ENCODE assay signal across 8 cellular contexts in the genomic region with DNA sequence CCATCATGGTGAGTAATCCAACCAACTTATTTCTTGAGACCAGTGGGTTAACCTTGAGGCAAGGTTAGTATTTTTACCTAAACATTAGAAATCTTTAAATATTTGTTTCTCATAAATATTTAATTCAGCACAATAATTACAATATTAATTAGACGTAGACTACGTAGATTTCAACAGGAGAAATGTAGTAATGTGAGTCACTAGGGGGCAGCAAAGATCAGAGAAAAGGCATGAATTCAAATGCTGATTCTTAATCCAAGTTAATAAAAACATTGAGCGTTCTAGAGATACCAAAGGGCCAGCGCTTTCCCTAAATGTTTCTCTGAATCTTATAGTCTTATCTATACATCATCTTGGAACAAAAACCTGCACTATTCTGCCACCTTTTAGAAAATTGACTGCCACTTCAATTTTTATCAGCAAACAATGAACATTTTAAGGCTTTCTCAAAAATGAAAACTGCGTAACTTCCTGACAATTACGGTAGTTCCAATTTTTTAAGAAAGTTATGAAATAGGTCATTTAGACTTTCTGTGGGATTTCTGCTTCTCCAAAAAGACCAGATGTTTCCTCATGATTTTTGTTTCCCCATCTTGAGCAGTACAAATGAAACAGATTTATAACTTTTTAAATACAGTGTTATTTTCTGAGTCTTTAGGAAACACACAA.
A peak's percentile ranks its signal among the peaks of the same experiment; 100 is the strongest.
DNase-seq lines count a peak whose midpoint lies in the region; ATAC-seq and TF ChIP-seq lines count a peak whose summit lies in the region.

No MANE protein-coding gene starts in this region.

- no peaks in the 10 kb centered on the region for H3K27me3 Mint-ChIP-seq in dendritic cell treated with granulocyte-macrophage colony-stimulating factor and Interleukin-4, amounts not matched to agents 40 ng/mL and 50 ng/mL, for 4 days

- ATAC-seq in Panc1, result no peak

- peak; percentile 46 for TF ChIP-seq CTCF in GM13976 (IDR thresholded peaks at IDR 0.05; ENCODE audit: borderline replicate concordance, control extremely low read depth, extremely low read depth, insufficient read depth, missing control alignments)
- TF ChIP-seq CTCF in Panc1 (IDR thresholded peaks at IDR 0.05), result peak; percentile 50; the same call in 1 of the 2 replicates
- TF ChIP-seq CTCF in liver (IDR thresholded peaks at IDR 0.05; ENCODE audit: low read depth, low read length, missing input control), result peak; percentile 69
- peak; percentile 62 to 86 for TF ChIP-seq CTCF in tibial artery (IDR thresholded peaks at IDR 0.05)

- POLR2A ChIA-PET in Panc1 (lab: Charles Lee), result no interaction called here

- no peak overlapping the region for H3K27ac ChIP-seq in Panc1 (ENCODE audit: low read length)
- H3K27ac ChIP-seq in liver (ENCODE audit: low read depth in 1 of 2, low read length in 2 of 2), result peak overlapping the region in 1 of 2 donors; percentile 63
- peak overlapping the region; percentile 52 to 56 for H3K27ac ChIP-seq in tibial artery

- peak overlapping the region; percentile 86 for H3K27ac Mint-ChIP-seq in dendritic cell treated with granulocyte-macrophage colony-stimulating factor and Interleukin-4, amounts not matched to agents 40 ng/mL and 50 ng/mL, for 4 days

- no peaks in the 10 kb centered on the region for H3K9me3 ChIP-seq in Panc1 (ENCODE audit: control insufficient read depth, insufficient read depth, low read depth, low read length)
- H3K9me3 ChIP-seq in liver (ENCODE audit: control insufficient read depth in 4 of 4, low read length in 3 of 4), result no peaks in the 10 kb centered on the region
- no peaks in the 10 kb centered on the region for H3K9me3 ChIP-seq in tibial artery

- 15% methylated on average over 6 of the region's 6 CpGs for WGBS in liver

- H3K4me3 ChIP-seq in Panc1 (ENCODE audit: low read depth in 2 of 2, low read length in 2 of 2), result no peak overlapping the region; a peak in 1 of 4 replicates
- peak overlapping the region in 1 of 3 donors; percentile 44 for H3K4me3 ChIP-seq in liver (ENCODE audit: low read depth in 1 of 3, low read length in 3 of 3)
- H3K4me3 ChIP-seq in tibial artery, result peak overlapping the region; percentile 34 to 39

- H3K4me1 Mint-ChIP-seq in dendritic cell treated with granulocyte-macrophage colony-stimulating factor and Interleukin-4, amounts not matched to agents 40 ng/mL and 50 ng/mL, for 4 days (ENCODE audit: low read depth), result peaks cover 49% of the 10 kb centered on the region

- in situ Hi-C loops in GM13976 (cut with MboI; ENCODE audit: low sequenced_read_pairs, unreplicated experiment) (loop anchor here (10.0 kb wide), 1 partner anchor 173 kb away; no protein-coding TSS in a partner anchor), Panc1 (cut with HindIII; ENCODE audit: low pct_unique_long_range_greater_than_20kb, low sequenced_read_pairs) (no loop called here)

- no peaks in the 10 kb centered on the region for H3K9me3 Mint-ChIP-seq in dendritic cell treated with granulocyte-macrophage colony-stimulating factor and Interleukin-4, amounts not matched to agents 40 ng/mL and 50 ng/mL, for 4 days

- TF ChIP-seq EP300 in Ishikawa (IDR thresholded peaks at IDR 0.05; ENCODE audit: borderline replicate concordance), result no peak

- CTCF ChIA-PET in Panc1 (lab: Charles Lee), result no interaction called here

- H3K36me3 ChIP-seq in Panc1 (ENCODE audit: control insufficient read depth, insufficient read depth, low read length) (no peaks in the 10 kb centered on the region), liver (ENCODE audit: control insufficient read depth in 4 of 4, insufficient read depth in 3 of 4, low read depth in 1 of 4, low read length in 3 of 4) (no peaks in the 10 kb centered on the region), tibial artery (no peaks in the 10 kb centered on the region)

- intact Hi-C loops in Panc1 (cut with micrococcal nuclease; ENCODE audit: unreplicated experiment), result loop anchor here (1.0 to 10.0 kb wide), 3 partner anchors 180 to 633 kb away; no protein-coding TSS in a partner anchor
- intact Hi-C loops in dendritic cell treated with granulocyte-macrophage colony-stimulating factor and Interleukin-4, amounts not matched to agents 40 ng/mL and 50 ng/mL, for 4 days (cut with micrococcal nuclease), result loop anchor here (1.0 to 5.0 kb wide), 5 partner anchors 15 to 635 kb away; a partner anchor contains a TSS
- intact Hi-C loops in tibial artery (cut with DNase I; ENCODE audit: low total_unique reads), result loop anchor here (5.0 kb wide), 2 partner anchors 180 to 265 kb away; a partner anchor contains a TSS

- TF ChIP-seq RAD21 in Ishikawa (IDR thresholded peaks at IDR 0.05; ENCODE audit: low read depth) (peak; percentile 95), liver (IDR thresholded peaks at IDR 0.05) (peak; percentile 86 to 91)

- no peaks in the 10 kb centered on the region for H3K27me3 ChIP-seq in Panc1 (ENCODE audit: control insufficient read depth, insufficient read depth, low read length)
- no peaks in the 10 kb centered on the region for H3K27me3 ChIP-seq in liver (ENCODE audit: control insufficient read depth in 4 of 4, insufficient read depth in 4 of 4, low read length in 3 of 4)
- H3K27me3 ChIP-seq in tibial artery, result no peaks in the 10 kb centered on the region

- peak overlapping the region; percentile 75 for H3K4me3 Mint-ChIP-seq in dendritic cell treated with granulocyte-macrophage colony-stimulating factor and Interleukin-4, amounts not matched to agents 40 ng/mL and 50 ng/mL, for 4 days

- peak; percentile 85 to 86 for DNase-seq in AML-193 (lab: John Stamatoyannopoulos, UW)
- DNase-seq in GM13976 (ENCODE audit: low spot score), result peak; percentile 13
- DNase-seq in Panc1 (ENCODE audit: low read depth, low spot score), result no peak
- DNase-seq in tibial artery, result no peak
- DNase-seq in occipital lobe (lab: John Stamatoyannopoulos, UW), result no peak

- BruUV-seq in Panc1 (replicated peaks; lab: Mats Ljungman, UMichigan), result no TSS peak

- H3K36me3 Mint-ChIP-seq in dendritic cell treated with granulocyte-macrophage colony-stimulating factor and Interleukin-4, amounts not matched to agents 40 ng/mL and 50 ng/mL, for 4 days (ENCODE audit: low read depth), result no peaks in the 10 kb centered on the region

- H3K4me1 ChIP-seq in Panc1 (ENCODE audit: control insufficient read depth, insufficient read depth, low read length) (no peaks in the 10 kb centered on the region; the same call in 1 of the 2 replicates), liver (ENCODE audit: control insufficient read depth in 4 of 4, insufficient read depth in 4 of 4, low read length in 3 of 4) (peaks cover 0 to 4% (median 1%) of the 10 kb centered on the region in 4 donors), tibial artery (no peaks in the 10 kb centered on the region)

- H3K9ac ChIP-seq in liver (ENCODE audit: low read depth in 1 of 2, low read length in 2 of 2), result peak overlapping the region in 1 of 2 donors; percentile 21

TF ChIP-seq in Ishikawa, 13 proteins besides CTCF, POLR2A, EP300 and RAD21 (continues in another document):
- TF ChIP-seq NFIC (IDR thresholded peaks at IDR 0.05) (no peak), TAF1 (IDR thresholded peaks at IDR 0.05; ENCODE audit: low read depth) (no peak), CEBPB (IDR thresholded peaks at IDR 0.05) (no peak), TEAD4 (IDR thresholded peaks at IDR 0.05) (no peak), FOXM1 (IDR thresholded peaks at IDR 0.05; ENCODE audit: borderline replicate concordance, low read depth) (no peak), EGR1 (IDR thresholded peaks at IDR 0.05) (no peak), TCF12 (IDR thresholded peaks at IDR 0.05; ENCODE audit: low read depth) (no peak), ZBTB7A (IDR thresholded peaks at IDR 0.05; ENCODE audit: low read depth) (no peak)
- TF ChIP-seq, protein P1, sequence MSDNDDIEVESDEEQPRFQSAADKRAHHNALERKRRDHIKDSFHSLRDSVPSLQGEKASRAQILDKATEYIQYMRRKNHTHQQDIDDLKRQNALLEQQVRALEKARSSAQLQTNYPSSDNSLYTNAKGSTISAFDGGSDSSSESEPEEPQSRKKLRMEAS (IDR thresholded peaks at IDR 0.05), result no peak

TF ChIP-seq in liver, 16 proteins besides CTCF, POLR2A, EP300 and RAD21:
- TF ChIP-seq HNF4G (IDR thresholded peaks at IDR 0.05) (no peak), YY1 (IDR thresholded peaks at IDR 0.05) (no peak), NR2F2 (IDR thresholded peaks at IDR 0.05) (peak; percentile 45)
- TF ChIP-seq, protein P2, sequence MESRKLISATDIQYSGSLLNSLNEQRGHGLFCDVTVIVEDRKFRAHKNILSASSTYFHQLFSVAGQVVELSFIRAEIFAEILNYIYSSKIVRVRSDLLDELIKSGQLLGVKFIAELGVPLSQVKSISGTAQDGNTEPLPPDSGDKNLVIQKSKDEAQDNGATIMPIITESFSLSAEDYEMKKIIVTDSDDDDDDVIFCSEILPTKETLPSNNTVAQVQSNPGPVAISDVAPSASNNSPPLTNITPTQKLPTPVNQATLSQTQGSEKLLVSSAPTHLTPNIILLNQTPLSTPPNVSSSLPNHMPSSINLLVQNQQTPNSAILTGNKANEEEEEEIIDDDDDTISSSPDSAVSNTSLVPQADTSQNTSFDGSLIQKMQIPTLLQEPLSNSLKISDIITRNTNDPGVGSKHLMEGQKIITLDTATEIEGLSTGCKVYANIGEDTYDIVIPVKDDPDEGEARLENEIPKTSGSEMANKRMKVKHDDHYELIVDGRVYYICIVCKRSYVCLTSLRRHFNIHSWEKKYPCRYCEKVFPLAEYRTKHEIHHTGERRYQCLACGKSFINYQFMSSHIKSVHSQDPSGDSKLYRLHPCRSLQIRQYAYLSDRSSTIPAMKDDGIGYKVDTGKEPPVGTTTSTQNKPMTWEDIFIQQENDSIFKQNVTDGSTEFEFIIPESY (IDR thresholded peaks at IDR 0.05), result no peak
TF ChIP-seq in liver: peak in this region for 1.

Comparison
In these comparisons a context has a peak if more than half of its experiments do, and no peak if none do; other contexts are left out.
1. DNase-seq: peak in AML-193 (2 of 2) and GM13976 (single experiment); none in Panc1 (single experiment), tibial artery (0 of 2) and occipital lobe (single experiment).
2. H3K4me3 ChIP-seq: peak in tibial artery (2 of 2); none in Panc1 (0 of 2).
3. Peak in every context shown above with its lines, with median percentiles within 50 percentile points of each other: CTCF ChIP-seq.